In genomic region chr11:64385953-64386704, GRCh38 we compare ENCODE assay signal across 11 cellular contexts. TPM values are rescaled to one million over a fixed set of nuclear protein-coding genes. Genes with fewer than 3 reads are reported as not detected.
DNase-seq lines count a peak whose midpoint lies in the region; ATAC-seq and FAIRE-seq lines count a peak whose summit lies in the region.
"Had no signal": no experiment of that assay in that cellular context is flagged by ENCODE, and none has a peak within 500 bp of the region (broad histone marks: within the 10 kb centered on the region; RNA-seq: fewer than 3 reads in every experiment).

No MANE protein-coding gene starts in this region.

- H3K4me1 Mint-ChIP-seq in dendritic cell treated with granulocyte-macrophage colony-stimulating factor and Interleukin-4, amounts not matched to agents 40 ng/mL and 50 ng/mL, for 4 days (ENCODE audit: low read depth): peaks cover 55% of the 10 kb centered on the region

- intact Hi-C loops in dendritic cell treated with granulocyte-macrophage colony-stimulating factor and Interleukin-4, amounts not matched to agents 40 ng/mL and 50 ng/mL, for 4 days (cut with micrococcal nuclease): loop anchor here (1.0 kb wide), 1 partner anchor 62 kb away; no protein-coding TSS in a partner anchor

- peak overlapping the region; percentile 64 for H3K27ac Mint-ChIP-seq in dendritic cell treated with granulocyte-macrophage colony-stimulating factor and Interleukin-4, amounts not matched to agents 40 ng/mL and 50 ng/mL, for 4 days

- peaks cover 8% of the 10 kb centered on the region for H3K36me3 Mint-ChIP-seq in dendritic cell treated with granulocyte-macrophage colony-stimulating factor and Interleukin-4, amounts not matched to agents 40 ng/mL and 50 ng/mL, for 4 days (ENCODE audit: low read depth)

- DNase-seq in A172 (ENCODE audit: low spot score) (peak; percentile 97), H4 (ENCODE audit: low spot score) (peak; percentile 93), RCC 7860 (ENCODE audit: low spot score) (peak; percentile 94), anterior cingulate cortex (lab: John Stamatoyannopoulos, UW) (no peak), medulla oblongata (ENCODE audit: extremely low spot score) (no peak), nucleus accumbens (lab: John Stamatoyannopoulos, UW) (no peak)
- DNase-seq: NCI-H2171 had no signal

- peaks cover 9% of the 10 kb centered on the region for H3K9me3 Mint-ChIP-seq in dendritic cell treated with granulocyte-macrophage colony-stimulating factor and Interleukin-4, amounts not matched to agents 40 ng/mL and 50 ng/mL, for 4 days

- peaks cover 21% of the 10 kb centered on the region for H3K27me3 Mint-ChIP-seq in dendritic cell treated with granulocyte-macrophage colony-stimulating factor and Interleukin-4, amounts not matched to agents 40 ng/mL and 50 ng/mL, for 4 days

- peak; percentile 84 for FAIRE-seq in RCC 7860 (lab: Jason Lieb, UNC)
- FAIRE-seq: H1, keratinocyte had no signal

- ATAC-seq in HG02588 (IDR thresholded peaks at IDR 0.05; ENCODE audit: unreplicated experiment): no peak

- H3K4me3 Mint-ChIP-seq in dendritic cell treated with granulocyte-macrophage colony-stimulating factor and Interleukin-4, amounts not matched to agents 40 ng/mL and 50 ng/mL, for 4 days: no peak overlapping the region

RNA-seq across cellular contexts. Expression of gene RPS6KA4, which starts 27.2 kb away (rescaled TPM):
- 77.4 and 78.2 TPM in 2 replicates for total RNA-seq in A172 (2014; rRNA removed; shearing (Covaris generic))
- 20.4 and 33.2 TPM in 2 replicates for total RNA-seq in H4 (2014; rRNA removed; shearing (Covaris generic))

RNA-seq across cellular contexts. Expression of gene CCDC88B, which starts 46.1 kb away (rescaled TPM):
- total RNA-seq in A172 (2014; rRNA removed; shearing (Covaris generic)): 6.6 and 6.9 TPM in 2 replicates
- total RNA-seq in H4 (2014; rRNA removed; shearing (Covaris generic)): 1.2 and 1.8 TPM in 2 replicates

Comparison
In these comparisons a context has a peak if more than half of its experiments do, and no peak if none do; other contexts are left out.
1. DNase-seq: peak in A172 (single experiment), H4 (single experiment) and RCC 7860 (single experiment); none in anterior cingulate cortex (0 of 58), medulla oblongata (single experiment) and nucleus accumbens (0 of 56).